Comparison of ENCODE assay signal across 22 cellular contexts in genomic region chr3:115322901-115323300, GRCh38.
"Had no signal": no experiment of that assay in that cellular context is flagged by ENCODE, and none has a peak within 500 bp of the region (broad histone marks: within the 10 kb centered on the region; RNA-seq: fewer than 3 reads in every experiment).

No MANE protein-coding gene starts in this region.

- H3K27ac ChIP-seq: RWPE1, SJCRH30 had no signal

- H3K4me1 ChIP-seq: SJCRH30 had no signal

- ATAC-seq: HepG2, Panc1, PC-3, SK-N-SH treated with all-trans-retinoic acid at 6 μM for 48 hours had no signal

- H3K36me3 ChIP-seq: MG63, SJCRH30 had no signal

- H3K4me3 ChIP-seq: MG63, SJCRH30 had no signal

- H3K27me3 ChIP-seq: MG63, SJCRH30 had no signal

- H3K9me3 ChIP-seq: MG63, SJCRH30 had no signal

- DNase-seq: IMR-90; Karpas-422; KG1; MG63; NCI-H1092; NCI-H1105 treated with DMSO at 0.1 percent for 48 hours; NCI-H1417 treated with DMSO at 0.1 percent for 48 hours; NCI-H146; NCI-H187 treated with DMSO at 0.1 percent for 48 hours; NCI-H2029 treated with DMSO at 0.1 percent for 48 hours; NCI-H226; NCI-H510A treated with DMSO at 0.1 percent for 48 hours; NCI-H526; NCI-H82; NK-92 treated with Interleukin-12 subunit alpha and Interleukin-12 subunit beta, amount 100 ng/mL, for 24 hours; PC-3; SHP77 treated with DMSO at 0.1 percent for 48 hours; SJCRH30 had no signal
